In the genomic region with DNA sequence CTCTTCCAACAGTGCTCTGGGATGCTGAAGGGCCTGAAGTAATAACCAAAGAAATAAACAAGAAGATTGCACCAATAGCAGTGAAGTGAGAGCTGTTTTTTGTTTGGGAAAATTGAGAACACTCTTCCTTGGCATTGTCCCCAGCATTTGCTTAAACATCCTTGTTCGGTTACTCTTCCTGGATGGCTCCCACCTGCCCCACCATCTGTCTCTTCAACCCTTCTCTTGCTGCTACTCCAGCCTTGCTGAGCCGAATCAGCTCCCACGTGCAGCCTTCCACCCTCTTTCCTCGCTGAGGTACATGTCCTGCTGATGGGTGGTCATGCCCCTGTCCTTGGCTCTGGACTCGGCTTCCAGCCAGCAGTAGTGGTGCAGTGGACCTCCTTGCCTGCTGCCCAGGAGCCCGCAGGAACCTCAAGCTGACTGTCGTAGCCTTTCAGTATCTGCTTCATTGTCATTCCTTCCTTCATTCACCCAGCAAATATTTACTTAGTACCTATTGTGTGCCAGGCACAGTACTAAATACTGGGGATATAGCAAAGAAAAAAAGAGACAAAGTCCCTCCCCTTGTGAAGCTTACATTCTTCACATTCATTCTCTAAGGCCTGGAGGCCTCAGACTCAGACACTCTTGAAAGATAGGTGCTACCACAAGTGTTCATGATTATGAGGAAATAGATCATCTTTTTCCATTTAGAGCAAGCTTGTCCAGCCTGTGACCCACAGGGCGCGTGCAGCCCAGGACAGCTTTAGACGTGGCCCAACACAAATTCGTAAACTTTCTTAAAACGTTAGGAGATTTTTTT, we compare ENCODE assay signal across 20 cellular contexts. TPM values are rescaled to one million over a fixed set of nuclear protein-coding genes. Genes with fewer than 3 reads are reported as not detected.
DNase-seq lines count a peak whose midpoint lies in the region; ATAC-seq and TF ChIP-seq lines count a peak whose summit lies in the region.
"Had no signal": no experiment of that assay in that cellular context is flagged by ENCODE, and none has a peak within 500 bp of the region (broad histone marks: within the 10 kb centered on the region; RNA-seq: fewer than 3 reads in every experiment).

No MANE protein-coding gene starts in this region.

- no peaks in the 10 kb centered on the region for H3K27me3 ChIP-seq in left ventricle myocardium inferior (ENCODE audit: low read depth)
- H3K27me3 ChIP-seq: adrenal gland, right atrium auricular region, suprapubic skin had no signal

- H3K27ac ChIP-seq in left ventricle myocardium inferior (replicated peaks) = peak overlapping the region; percentile 13
- H3K27ac ChIP-seq: adrenal gland, right atrium auricular region, suprapubic skin had no signal

- no peak for TF ChIP-seq CTCF in left ventricle myocardium inferior (IDR thresholded peaks at IDR 0.05; ENCODE audit: borderline replicate concordance)

- H3K4me3 ChIP-seq in left ventricle myocardium inferior = no peak overlapping the region
- H3K4me3 ChIP-seq: adrenal gland, lung, right atrium auricular region, suprapubic skin had no signal

- ATAC-seq in HG03342 (IDR thresholded peaks at IDR 0.05; ENCODE audit: unreplicated experiment) = no peak
- ATAC-seq: activated CD4-positive, alpha-beta T cell treated with anti-CD3 and anti-CD28 coated beads for 36 hours; effector memory CD8-positive, alpha-beta T cell had no signal

- DNase-seq in left ventricle myocardium inferior (no peak), cardiac septum (ENCODE audit: low spot score) (no peak), NCI-H69 (lab: John Stamatoyannopoulos, UW) (peak; percentile 3), fibroblast of gingiva (ENCODE audit: low read depth) (peak; percentile 22), ureter (ENCODE audit: low spot score) (peak; percentile 36), amniotic stem cell (lab: John Stamatoyannopoulos, UW) (no peak)
- no peak for DNase-seq in activated CD4-positive, CD25-positive, alpha-beta regulatory T cell (lab: John Stamatoyannopoulos, UW)
- DNase-seq: activated CD4-positive, alpha-beta T cell treated with anti-CD3 and anti-CD28 coated beads for 36 hours; activated effector memory CD4-positive, alpha-beta T cell treated with anti-CD3 and anti-CD28 coated beads, Interleukin-2, amount 50 U/mL, for 16 hours; adrenal gland; central memory CD4-positive, alpha-beta T cell; effector memory CD8-positive, alpha-beta T cell; GOT3; naive B cell; NCI-H1092 treated with DMSO at 0.1 percent for 48 hours; stimulated activated CD4-positive, alpha-beta T cell treated with anti-CD3 and anti-CD28 coated beads, Interleukin-15, amount 100 ng/mL, for 24 hours had no signal

- peaks cover 51% of the 10 kb centered on the region for H3K36me3 ChIP-seq in left ventricle myocardium inferior

- H3K9me3 ChIP-seq in left ventricle myocardium inferior (replicated peaks) = no peaks in the 10 kb centered on the region
- H3K9me3 ChIP-seq: adrenal gland, right atrium auricular region, suprapubic skin had no signal

- peaks cover 23% of the 10 kb centered on the region for H3K4me1 ChIP-seq in left ventricle myocardium inferior
- H3K4me1 ChIP-seq: adrenal gland had no signal

- intact Hi-C loops in left ventricle myocardium inferior (cut with micrococcal nuclease) (no loop called here), cardiac septum (cut with DNase I) (no loop called here)

RNA-seq across cellular contexts. Expression of a gene that starts 17.1 kb away (rescaled TPM):
- 3.6 TPM for total RNA-seq in left ventricle myocardium inferior
- total RNA-seq in cardiac septum = 2.6 TPM
- total RNA-seq in ureter = 46.4 TPM

RNA-seq across cellular contexts. Expression of a gene that starts 56.0 kb away (rescaled TPM):
- 10.3 TPM for total RNA-seq in left ventricle myocardium inferior
- total RNA-seq in cardiac septum = 10.1 TPM
- total RNA-seq in ureter = 93.5 TPM

Comparison
In these comparisons a context has a peak if more than half of its experiments do, and no peak if none do; other contexts are left out.
1. DNase-seq: peak in NCI-H69 (single experiment), fibroblast of gingiva (single experiment) and ureter (single experiment); none in left ventricle myocardium inferior (single experiment), cardiac septum (single experiment), activated CD4-positive, CD25-positive, alpha-beta regulatory T cell (0 of 4) and amniotic stem cell (single experiment).
2. RNA of a gene that starts 17.1 kb away (total RNA-seq): 46.4 TPM in ureter (single experiment); 3.6 TPM in left ventricle myocardium inferior (single experiment) and 2.6 TPM in cardiac septum (single experiment); every median in the first group is over 10 times any median in the second.